ENCODE assay signal across 16 cellular contexts in genomic region chr9:130334915-130335314, GRCh38.
A peak's percentile ranks its signal among the peaks of the same experiment; 100 is the strongest.
DNase-seq lines count a peak whose midpoint lies in the region; TF ChIP-seq lines count a peak whose summit lies in the region.
"Had no signal": no experiment of that assay in that cellular context is flagged by ENCODE, and none has a peak within 500 bp of the region (broad histone marks: within the 10 kb centered on the region; RNA-seq: fewer than 3 reads in every experiment).

No MANE protein-coding gene starts in this region.

- H3K27me3 ChIP-seq in esophagus squamous epithelium, result peaks cover 0 to 65% (median 3%) of the 10 kb centered on the region in 4 donors
- H3K27me3 ChIP-seq in muscle layer of duodenum (ENCODE audit: low read depth, low read length), result no peaks in the 10 kb centered on the region
- no peaks in the 10 kb centered on the region for H3K27me3 ChIP-seq in transverse colon
- H3K27me3 ChIP-seq in SJCRH30, result no peaks in the 10 kb centered on the region
- no peaks in the 10 kb centered on the region for H3K27me3 ChIP-seq in Karpas-422 (ENCODE audit: low read length)
- peaks cover 81% of the 10 kb centered on the region for H3K27me3 ChIP-seq in MM.1S (replicated peaks; ENCODE audit: insufficient read depth, low read length)
- H3K27me3 ChIP-seq: BE2C had no signal

- H2AFZ ChIP-seq in Karpas-422 (ENCODE audit: low read length), result no peak overlapping the region
- H2AFZ ChIP-seq in MM.1S (ENCODE audit: low read length), result no peak overlapping the region
- H2AFZ ChIP-seq: GM23338 had no signal

- no peaks in the 10 kb centered on the region for H3K36me3 ChIP-seq in HEK293 (ENCODE audit: control insufficient read depth in 2 of 2, insufficient read depth in 1 of 2, low read length in 2 of 2)
- H3K36me3 ChIP-seq in esophagus squamous epithelium, result no peaks in the 10 kb centered on the region
- peaks cover 0 to 3% of the 10 kb centered on the region in 2 donors for H3K36me3 ChIP-seq in muscle layer of duodenum (ENCODE audit: control insufficient read depth in 1 of 2, insufficient read depth in 2 of 2, low read length in 2 of 2)
- H3K36me3 ChIP-seq in transverse colon, result no peaks in the 10 kb centered on the region
- H3K36me3 ChIP-seq in SJCRH30, result no peaks in the 10 kb centered on the region
- no peaks in the 10 kb centered on the region for H3K36me3 ChIP-seq in Karpas-422 (ENCODE audit: insufficient read depth, low read length)
- H3K36me3 ChIP-seq in MM.1S (replicated peaks; ENCODE audit: insufficient read depth, low read length), result no peaks in the 10 kb centered on the region
- H3K36me3 ChIP-seq: BE2C had no signal

- DNase-seq in esophagus squamous epithelium (lab: John Stamatoyannopoulos, UW), result no peak
- no peak for DNase-seq in transverse colon
- no peak for DNase-seq in SJCRH30
- DNase-seq in Karpas-422, result no peak
- DNase-seq in MM.1S, result no peak
- DNase-seq: ACHN; BE2C; C1 segment of cervical spinal cord; CD4-positive, CD25-positive, alpha-beta regulatory T cell; CD8-positive, alpha-beta memory T cell; COR-L47; DMS 273 treated with DMSO at 0.1 percent for 48 hours; H7 had no signal

- H3K4me1 ChIP-seq in HEK293 (ENCODE audit: control insufficient read depth, insufficient read depth, low read length) (no peaks in the 10 kb centered on the region), esophagus squamous epithelium (peaks cover 0 to 35% (median 12%) of the 10 kb centered on the region in 3 donors), muscle layer of duodenum (ENCODE audit: control insufficient read depth in 1 of 2, insufficient read depth in 2 of 2, low read length in 2 of 2) (peaks cover 0 to 51% of the 10 kb centered on the region in 2 donors), transverse colon (peaks cover 0 to 21% (median 17%) of the 10 kb centered on the region in 4 donors), SJCRH30 (peaks cover 53% of the 10 kb centered on the region), Karpas-422 (ENCODE audit: low read length) (no peaks in the 10 kb centered on the region), MM.1S (ENCODE audit: low read length) (no peaks in the 10 kb centered on the region)

- no peak for TF ChIP-seq CTCF in HEK293 (tag by site-specific recombination; IDR thresholded peaks at IDR 0.05)
- no peak for TF ChIP-seq CTCF in esophagus squamous epithelium (IDR thresholded peaks at IDR 0.05)
- TF ChIP-seq CTCF in transverse colon (IDR thresholded peaks at IDR 0.05), result no peak
- TF ChIP-seq CTCF in MM.1S (IDR thresholded peaks at IDR 0.05; ENCODE audit: low read length), result no peak

- H4K20me1 ChIP-seq in Karpas-422 (ENCODE audit: insufficient read depth, low read depth, low read length) (no peaks in the 10 kb centered on the region), MM.1S (ENCODE audit: insufficient read depth, low read length) (no peaks in the 10 kb centered on the region)

- POLR2A ChIA-PET in HEK293 (lab: Yijun Ruan, JAX), result no interaction called here

- no peak for TF ChIP-seq POLR2A in esophagus squamous epithelium (IDR thresholded peaks at IDR 0.05)
- TF ChIP-seq POLR2A in transverse colon (IDR thresholded peaks at IDR 0.05), result no peak

- in situ Hi-C loops in transverse colon (cut with MboI; ENCODE audit: low pct_ligation_motif_present in 1 of 4, low pct_unique_long_range_greater_than_20kb in 1 of 4, low sequenced_read_pairs in 3 of 4), result loop anchor here in 1 of 4 donors (25.0 kb wide), 1 partner anchor 223 kb away; no protein-coding TSS in a partner anchor

- H3K4me2 ChIP-seq in Karpas-422 (ENCODE audit: low read depth, low read length, poor library complexity, severe bottlenecking) (no peak overlapping the region), MM.1S (ENCODE audit: low read depth, low read length) (no peak overlapping the region)
- H3K4me2 ChIP-seq: GM23338 had no signal

- CTCF ChIA-PET in HEK293 (lab: Yijun Ruan, JAX), result interaction anchor here (0.6 to 3.0 kb wide), 5 partner anchors 8 to 346 kb away, joined by 3 to 15 read pairs (median 4); no protein-coding TSS in a partner anchor

- H3K9me2 ChIP-seq in Karpas-422 (replicated peaks; ENCODE audit: insufficient read depth, low read length) (no peaks in the 10 kb centered on the region), MM.1S (replicated peaks; ENCODE audit: insufficient read depth, low read length) (no peaks in the 10 kb centered on the region)

- WGBS in esophagus squamous epithelium, 2 donors, result 76 to 80% methylated on average over 4 of the region's 4 CpGs
- WGBS in transverse colon (ENCODE audit: low coverage in 1 of 2), 2 donors, result 60 to 75% methylated on average over 1 to 4 of the region's 4 CpGs

- H3K79me2 ChIP-seq in Karpas-422 (ENCODE audit: low read length), result no peaks in the 10 kb centered on the region
- H3K79me2 ChIP-seq in MM.1S (ENCODE audit: low read length), result no peaks in the 10 kb centered on the region

- H3K9ac ChIP-seq in Karpas-422 (ENCODE audit: low read length) (no peak overlapping the region), MM.1S (ENCODE audit: low read length) (no peak overlapping the region)

- no peaks in the 10 kb centered on the region for H3K9me3 ChIP-seq in HEK293 (ENCODE audit: control insufficient read depth, insufficient read depth, low read depth, low read length)
- H3K9me3 ChIP-seq in esophagus squamous epithelium, result no peaks in the 10 kb centered on the region
- no peaks in the 10 kb centered on the region for H3K9me3 ChIP-seq in muscle layer of duodenum (ENCODE audit: control insufficient read depth in 1 of 2, low read length in 2 of 2)
- no peaks in the 10 kb centered on the region for H3K9me3 ChIP-seq in transverse colon
- no peaks in the 10 kb centered on the region for H3K9me3 ChIP-seq in SJCRH30 (replicated peaks)
- H3K9me3 ChIP-seq in Karpas-422 (ENCODE audit: low read length), result no peaks in the 10 kb centered on the region
- H3K9me3 ChIP-seq in MM.1S (replicated peaks; ENCODE audit: insufficient read depth, low read length), result no peaks in the 10 kb centered on the region
- H3K9me3 ChIP-seq: BE2C had no signal

- H3K27ac ChIP-seq in HEK293 (ENCODE audit: extremely low read depth, low read depth, low read length) (no peak overlapping the region), esophagus squamous epithelium (peak overlapping the region in 3 of 4 donors; percentile 28 to 90 (median 84)), muscle layer of duodenum (ENCODE audit: low read length) (peak overlapping the region; percentile 35), transverse colon (peak overlapping the region in 3 of 4 donors; percentile 48 to 92 (median 88)), SJCRH30 (no peak overlapping the region), Karpas-422 (ENCODE audit: low read length) (no peak overlapping the region), MM.1S (ENCODE audit: low read length) (no peak overlapping the region)

- H3F3A ChIP-seq in MM.1S (ENCODE audit: insufficient read depth, low read length), result no peaks in the 10 kb centered on the region

- H3K4me3 ChIP-seq in HEK293 (ENCODE audit: low read depth, low read length) (no peak overlapping the region), esophagus squamous epithelium (no peak overlapping the region), muscle layer of duodenum (ENCODE audit: low read depth in 1 of 2, low read length in 2 of 2) (no peak overlapping the region), transverse colon (no peak overlapping the region), SJCRH30 (no peak overlapping the region), Karpas-422 (ENCODE audit: low read length) (no peak overlapping the region), MM.1S (ENCODE audit: low read length) (no peak overlapping the region)
- H3K4me3 ChIP-seq: GM23338 had no signal

- TF ChIP-seq EP300 in transverse colon (IDR thresholded peaks at IDR 0.05; ENCODE audit: low read depth), result no peak

- intact Hi-C loops in esophagus squamous epithelium (cut with DNase I), result loop anchor here (10.0 kb wide), 1 partner anchor 70 kb away; the partner anchor contains the start of gene HMCN2
- intact Hi-C loops in transverse colon (cut with DNase I; ENCODE audit: low total_unique reads), result loop anchor here (10.0 kb wide), 1 partner anchor 460 kb away; no protein-coding TSS in a partner anchor

TF ChIP-seq in HEK293, 187 proteins besides CTCF, POLR2A, EP300 and RAD21:
- no peak for TF ChIP-seq ZNF280D (tag by site-specific recombination; IDR thresholded peaks at IDR 0.05)
- TF ChIP-seq ZNF768 (tag by site-specific recombination; IDR thresholded peaks at IDR 0.05), result peak; percentile 85; the same call in 1 of the 2 replicates
TF ChIP-seq in HEK293: peak in this region for 1.

Comparison
In these comparisons a context has a peak if more than half of its experiments do, and no peak if none do; other contexts are left out.
1. H3K27ac ChIP-seq: peak in esophagus squamous epithelium (3 of 4), muscle layer of duodenum (single experiment) and transverse colon (3 of 4); none in HEK293 (single experiment), SJCRH30 (single experiment), Karpas-422 (single experiment) and MM.1S (single experiment).